In genomic region chr19:42113641-42114348, GRCh38 we compare ENCODE assay signal across 8 cellular contexts. TPM values are rescaled to one million over a fixed set of nuclear protein-coding genes. Genes with fewer than 3 reads are reported as not detected.
A peak's percentile ranks its signal among the peaks of the same experiment; 100 is the strongest.
DNase-seq lines count a peak whose midpoint lies in the region; ATAC-seq and TF ChIP-seq lines count a peak whose summit lies in the region.

No MANE protein-coding gene starts in this region.

- in situ Hi-C loops in mammary epithelial cell (cut with MboI; ENCODE audit: low sequenced_read_pairs in 2 of 2): loop anchor here (5.0 to 25.0 kb wide), 3 partner anchors 129 to 321 kb away; partner anchors contain the start of gene GSK3A (in 1 of the 2)

- ATAC-seq in activated T-cell treated with anti-CD3 and anti-CD28 coated beads, Interleukin-2, amount 50 U/mL, for 72 hours (replicated peaks in 1 of 2): peak in 1 of 2 donors; percentile 16
- ATAC-seq in HG02588 (IDR thresholded peaks at IDR 0.05; ENCODE audit: unreplicated experiment) (peak; percentile 44), HG02973 (IDR thresholded peaks at IDR 0.05; ENCODE audit: unreplicated experiment) (no peak)
- ATAC-seq in naive thymus-derived CD4-positive, alpha-beta T cell: peak; percentile 46

- no peak overlapping the region for H2AFZ ChIP-seq in mammary epithelial cell (ENCODE audit: low read depth, low read length)

- H3K36me3 ChIP-seq in mammary epithelial cell (ENCODE audit: insufficient read depth, low read length): no peaks in the 10 kb centered on the region
- peaks cover 0 to 61% (median 7%) of the 10 kb centered on the region in 3 experiments for H3K36me3 ChIP-seq in naive thymus-derived CD4-positive, alpha-beta T cell (ENCODE audit: control insufficient read depth in 2 of 3, insufficient read depth in 3 of 3, low read length in 3 of 3)

- peak overlapping the region in 1 of 2 donors; percentile 3 for H3K4me3 Mint-ChIP-seq in activated T-cell treated with anti-CD3 and anti-CD28 coated beads, Interleukin-2, amount 50 U/mL, for 72 hours
- no peak overlapping the region for H3K4me3 Mint-ChIP-seq in naive thymus-derived CD4-positive, alpha-beta T cell

- H3K9me3 Mint-ChIP-seq in activated T-cell treated with anti-CD3 and anti-CD28 coated beads, Interleukin-2, amount 50 U/mL, for 72 hours: no peaks in the 10 kb centered on the region
- H3K9me3 Mint-ChIP-seq in naive thymus-derived CD4-positive, alpha-beta T cell: peaks cover 0 to 1% (median 0%) of the 10 kb centered on the region in 11 donors

- no peaks in the 10 kb centered on the region for H3K27me3 ChIP-seq in mammary epithelial cell (ENCODE audit: insufficient read depth, low read length)
- no peaks in the 10 kb centered on the region for H3K27me3 ChIP-seq in naive thymus-derived CD4-positive, alpha-beta T cell (ENCODE audit: control insufficient read depth in 2 of 2, insufficient read depth in 2 of 2, low read length in 2 of 2)

- peak overlapping the region; percentile 11 for H3K9ac ChIP-seq in mammary epithelial cell (ENCODE audit: insufficient read depth, low read length)

- peak overlapping the region in 1 of 3 experiments; percentile 21 for H3K4me3 ChIP-seq in mammary epithelial cell (replicated peaks in 1 of 3; ENCODE audit: insufficient read depth in 1 of 3, low read depth in 2 of 3, low read length in 3 of 3)
- no peak overlapping the region for H3K4me3 ChIP-seq in naive thymus-derived CD4-positive, alpha-beta T cell (ENCODE audit: low read length)

- H3K4me1 ChIP-seq in mammary epithelial cell (ENCODE audit: insufficient read depth, low read length): peaks cover 48% of the 10 kb centered on the region
- H3K4me1 ChIP-seq in naive thymus-derived CD4-positive, alpha-beta T cell (ENCODE audit: control insufficient read depth in 2 of 2, insufficient read depth in 2 of 2, low read length in 2 of 2): no peaks in the 10 kb centered on the region

- DNase-seq in activated T-cell treated with anti-CD3 and anti-CD28 coated beads, Interleukin-2, amount 50 U/mL, for 72 hours: no peak
- DNase-seq in activated T-cell treated with anti-CD3 and anti-CD28 coated beads, Interleukin-2, amount 50 U/mL, for 1 hour: no peak
- DNase-seq in NCI-H345 treated with DMSO at 0.1 percent for 48 hours (lab: John Stamatoyannopoulos, UW; ENCODE audit: unreplicated experiment) (peak; percentile 50), mammary epithelial cell (peak; percentile 96), NCI-H774 (lab: John Stamatoyannopoulos, UW) (no peak)
- DNase-seq in naive thymus-derived CD4-positive, alpha-beta T cell: no peak

- CTCF ChIA-PET in mammary epithelial cell (lab: Charles Lee; ENCODE audit: low non-redundant PET): interaction anchor here (0.6 to 0.9 kb wide), 3 partner anchors 13 to 19 kb away, joined by 3 to 18 read pairs (median 8); no protein-coding TSS in a partner anchor
- CTCF ChIA-PET in naive thymus-derived CD4-positive, alpha-beta T cell (lab: Charles Lee): interaction anchor here (1.3 to 1.8 kb wide), 3 partner anchors 12 to 19 kb away, joined by 3 to 8 read pairs (median 5); partner anchors contain the start of gene POU2F2

- peak overlapping the region; percentile 87 for H3K27ac ChIP-seq in mammary epithelial cell (ENCODE audit: insufficient read depth, low read depth, low read length)
- H3K27ac ChIP-seq in naive thymus-derived CD4-positive, alpha-beta T cell (ENCODE audit: low read depth, low read length): no peak overlapping the region

- intact Hi-C loops in mammary epithelial cell (cut with micrococcal nuclease): loop anchor here (1.0 to 5.0 kb wide), 3 partner anchors 8 to 414 kb away; partner anchors contain the start of gene CEACAM1
- intact Hi-C loops in naive thymus-derived CD4-positive, alpha-beta T cell (cut with micrococcal nuclease): no loop called here

- 33% methylated on average over 10 of the region's 10 CpGs for WGBS in mammary epithelial cell (ENCODE audit: low coverage, missing lambda C conversion rate)

- H4K20me1 ChIP-seq in mammary epithelial cell (ENCODE audit: insufficient read depth, low read length): no peaks in the 10 kb centered on the region

- H3K4me1 Mint-ChIP-seq in activated T-cell treated with anti-CD3 and anti-CD28 coated beads, Interleukin-2, amount 50 U/mL, for 72 hours (ENCODE audit: low read depth): peaks cover 36% of the 10 kb centered on the region
- peaks cover 0 to 34% (median 8%) of the 10 kb centered on the region in 7 donors for H3K4me1 Mint-ChIP-seq in naive thymus-derived CD4-positive, alpha-beta T cell

- H3K27me3 Mint-ChIP-seq in activated T-cell treated with anti-CD3 and anti-CD28 coated beads, Interleukin-2, amount 50 U/mL, for 72 hours (ENCODE audit: low read depth): no peaks in the 10 kb centered on the region
- H3K27me3 Mint-ChIP-seq in naive thymus-derived CD4-positive, alpha-beta T cell: no peaks in the 10 kb centered on the region

- H3K9me3 ChIP-seq in mammary epithelial cell (replicated peaks; ENCODE audit: insufficient read depth, low read length): no peaks in the 10 kb centered on the region
- no peaks in the 10 kb centered on the region for H3K9me3 ChIP-seq in naive thymus-derived CD4-positive, alpha-beta T cell (ENCODE audit: control insufficient read depth in 2 of 3, low read length in 3 of 3)

- peak overlapping the region; percentile 88 for H3K27ac Mint-ChIP-seq in activated T-cell treated with anti-CD3 and anti-CD28 coated beads, Interleukin-2, amount 50 U/mL, for 72 hours
- H3K27ac Mint-ChIP-seq in naive thymus-derived CD4-positive, alpha-beta T cell: peak overlapping the region in 8 of 9 donors; percentile 14 to 84 (median 65)

- no TSS peak for BruUV-seq in mammary epithelial cell (replicated peaks; lab: Mats Ljungman, UMichigan)

- peak; percentile 39 to 41 for TF ChIP-seq CTCF in mammary epithelial cell (conservative IDR thresholded peaks at IDR 0.05 in 1 of 2, IDR thresholded peaks at IDR 0.05 in 1 of 2; ENCODE audit: extremely low read depth in 1 of 2, insufficient read depth in 1 of 2, low read depth in 1 of 2, low read length in 2 of 2)

- POLR2A ChIA-PET in naive thymus-derived CD4-positive, alpha-beta T cell (lab: Charles Lee): interaction anchor here (0.7 to 1.5 kb wide), 5 partner anchors 8 to 72 kb away, joined by 3 to 5 read pairs (median 3); no protein-coding TSS in a partner anchor

- H3K36me3 Mint-ChIP-seq in activated T-cell treated with anti-CD3 and anti-CD28 coated beads, Interleukin-2, amount 50 U/mL, for 72 hours (ENCODE audit: insufficient read depth in 2 of 2): peaks cover 6 to 19% of the 10 kb centered on the region in 2 donors
- peaks cover 3 to 46% (median 10%) of the 10 kb centered on the region in 5 donors for H3K36me3 Mint-ChIP-seq in naive thymus-derived CD4-positive, alpha-beta T cell

- peak overlapping the region; percentile 63 for H3K4me2 ChIP-seq in mammary epithelial cell (ENCODE audit: insufficient read depth, low read depth, low read length)

- H3K79me2 ChIP-seq in mammary epithelial cell (ENCODE audit: insufficient read depth, low read length): peaks cover 7% of the 10 kb centered on the region

- dilution Hi-C loops in mammary epithelial cell (cut with HindIII; ENCODE audit: low sequenced_read_pairs): no loop called here

RNA-seq across cellular contexts. Expression of gene POU2F2, which starts 18.5 kb away (rescaled TPM):
- 10 to 100 TPM; 45.0 to 56.0 TPM for total RNA-seq in activated T-cell treated with anti-CD3 and anti-CD28 coated beads, Interleukin-2, amount 50 U/mL, for 72 hours
- total RNA-seq in mammary epithelial cell: 10 to 100 TPM in 1 of 2 donors, under 1 TPM in 1; 0.83 to 12.5 TPM
- 1.3 TPM for polyA plus RNA-seq in mammary epithelial cell
- polyA minus RNA-seq in mammary epithelial cell: not detected
- total RNA-seq in naive thymus-derived CD4-positive, alpha-beta T cell: 10 to 100 TPM; 31.5 to 91.3 (median 73.4) TPM
- 1 to 10 TPM; 2.2 to 7.6 TPM for polyA plus RNA-seq in naive thymus-derived CD4-positive, alpha-beta T cell

RNA-seq across cellular contexts. Expression of gene ZNF574, which starts 37.8 kb away (rescaled TPM):
- 10 to 100 TPM; 11.5 to 12.2 TPM for total RNA-seq in activated T-cell treated with anti-CD3 and anti-CD28 coated beads, Interleukin-2, amount 50 U/mL, for 72 hours
- total RNA-seq in mammary epithelial cell: 10 to 100 TPM; 16.8 to 19.7 TPM
- 16.6 TPM for polyA plus RNA-seq in mammary epithelial cell
- 20.6 TPM for polyA minus RNA-seq in mammary epithelial cell
- total RNA-seq in naive thymus-derived CD4-positive, alpha-beta T cell: 10 to 100 TPM; 17.6 to 26.7 (median 20.9) TPM
- polyA plus RNA-seq in naive thymus-derived CD4-positive, alpha-beta T cell: 10 to 100 TPM; 11.2 to 32.8 TPM

RNA-seq across cellular contexts. Expression of gene GRIK5, which starts 43.8 kb away (rescaled TPM):
- 1 to 10 TPM; 1.1 to 3.8 TPM for total RNA-seq in activated T-cell treated with anti-CD3 and anti-CD28 coated beads, Interleukin-2, amount 50 U/mL, for 72 hours
- under 1 TPM in 1 of 2 donors, not detected in 1; 0.45 TPM for total RNA-seq in mammary epithelial cell
- polyA plus RNA-seq in mammary epithelial cell: 0.08 TPM
- not detected for polyA minus RNA-seq in mammary epithelial cell
- total RNA-seq in naive thymus-derived CD4-positive, alpha-beta T cell: 1 to 10 TPM in 2 of 5 experiments, under 1 TPM in 3; 0.57 to 3.5 (median 0.86) TPM
- polyA plus RNA-seq in naive thymus-derived CD4-positive, alpha-beta T cell: under 1 TPM in 1 of 2 donors, not detected in 1; 0.09 TPM

Comparison
In these comparisons a context has a peak if more than half of its experiments do, and no peak if none do; other contexts are left out.
1. DNase-seq: peak in NCI-H345 treated with DMSO at 0.1 percent for 48 hours (single experiment) and mammary epithelial cell (single experiment); none in activated T-cell treated with anti-CD3 and anti-CD28 coated beads, Interleukin-2, amount 50 U/mL, for 72 hours (0 of 2), activated T-cell treated with anti-CD3 and anti-CD28 coated beads, Interleukin-2, amount 50 U/mL, for 1 hour (single experiment), naive thymus-derived CD4-positive, alpha-beta T cell (0 of 9) and NCI-H774 (single experiment).